In the genomic region with DNA sequence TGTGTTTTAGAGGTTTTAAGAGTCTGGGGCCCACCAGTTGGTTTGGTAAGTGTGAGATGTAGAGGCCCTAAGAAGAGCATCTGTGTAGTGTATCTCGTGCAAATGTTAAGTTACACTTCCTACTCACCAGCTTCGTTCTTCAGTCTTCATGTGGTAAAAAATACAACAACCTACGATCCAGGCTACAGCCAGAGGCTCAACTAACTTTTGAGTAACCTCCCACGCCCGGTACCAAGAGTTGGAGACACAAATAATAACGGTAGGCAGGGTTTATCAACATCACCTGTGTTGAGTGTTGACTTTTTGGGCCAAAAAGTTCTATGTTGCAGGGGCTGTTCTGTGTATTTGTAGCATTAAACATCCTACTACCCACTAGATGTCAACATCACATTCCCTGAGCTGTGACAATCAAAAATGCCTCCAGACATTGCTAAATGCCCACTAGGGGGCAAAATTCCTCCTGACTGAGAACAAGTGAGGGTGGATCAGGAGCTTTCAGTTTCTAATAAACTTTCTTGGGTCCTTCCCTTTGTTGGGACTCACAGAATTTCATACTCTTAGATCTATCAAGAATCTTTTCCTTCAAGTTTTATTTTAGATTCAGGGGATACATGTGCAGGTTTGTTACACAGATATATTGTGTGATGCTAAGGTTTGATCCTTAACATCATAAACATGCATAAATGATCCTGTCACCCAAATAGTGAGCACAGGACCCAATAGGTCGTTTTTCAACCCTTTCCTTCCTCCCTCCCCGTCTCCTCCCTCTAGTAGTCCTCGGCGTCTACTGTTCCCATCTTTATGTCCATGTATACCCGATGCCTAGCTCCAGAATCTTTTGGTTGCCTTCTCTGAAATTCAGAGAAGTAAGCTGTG, we compare ENCODE assay signal across 1 cellular context.
TF ChIP-seq lines count a peak whose summit lies in the region.

No MANE protein-coding gene starts in this region.

TF ChIP-seq in GM12878, 131 proteins besides CTCF, POLR2A, EP300 and RAD21 (continued from another document):
- TF ChIP-seq, protein P1, sequence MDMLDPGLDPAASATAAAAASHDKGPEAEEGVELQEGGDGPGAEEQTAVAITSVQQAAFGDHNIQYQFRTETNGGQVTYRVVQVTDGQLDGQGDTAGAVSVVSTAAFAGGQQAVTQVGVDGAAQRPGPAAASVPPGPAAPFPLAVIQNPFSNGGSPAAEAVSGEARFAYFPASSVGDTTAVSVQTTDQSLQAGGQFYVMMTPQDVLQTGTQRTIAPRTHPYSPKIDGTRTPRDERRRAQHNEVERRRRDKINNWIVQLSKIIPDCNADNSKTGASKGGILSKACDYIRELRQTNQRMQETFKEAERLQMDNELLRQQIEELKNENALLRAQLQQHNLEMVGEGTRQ (IDR thresholded peaks at IDR 0.05; ENCODE audit: borderline replicate concordance, low read depth, low read length): no peak
- TF ChIP-seq NFXL1 (IDR thresholded peaks at IDR 0.05; ENCODE audit: borderline replicate concordance) (no peak), TCF12 (IDR thresholded peaks at IDR 0.05; ENCODE audit: low read depth, low read length) (no peak), TCF7 (IDR thresholded peaks at IDR 0.05; ENCODE audit: borderline replicate concordance) (no peak), ZNF274 (IDR thresholded peaks at IDR 0.05; ENCODE audit: insufficient read depth, insufficient read length) (no peak), CEBPB (IDR thresholded peaks at IDR 0.05; ENCODE audit: borderline replicate concordance in 1 of 2, low read depth in 2 of 2, low read length in 2 of 2) (no peak), JUND (IDR thresholded peaks at IDR 0.05; ENCODE audit: low read depth, low read length) (no peak), SPI1 (IDR thresholded peaks at IDR 0.05; ENCODE audit: borderline replicate concordance, insufficient read depth, low read depth, low read length) (no peak), BMI1 (IDR thresholded peaks at IDR 0.05; ENCODE audit: borderline replicate concordance) (0 out of 2 replicates have a peak, but pooled peaks have one; percentile 17), NRF1 (conservative IDR thresholded peaks at IDR 0.05; ENCODE audit: low read depth, low read length) (no peak), SMAD5 (IDR thresholded peaks at IDR 0.05; ENCODE audit: low read depth) (no peak), WRNIP1 (IDR thresholded peaks at IDR 0.05; ENCODE audit: borderline replicate concordance, low read depth, low read length) (no peak), SUZ12 (IDR thresholded peaks at IDR 0.05; ENCODE audit: unreplicated experiment) (no peak), SMC3 (IDR thresholded peaks at IDR 0.05; ENCODE audit: borderline replicate concordance, low read length) (peak; percentile 74)
- TF ChIP-seq, protein P2, sequence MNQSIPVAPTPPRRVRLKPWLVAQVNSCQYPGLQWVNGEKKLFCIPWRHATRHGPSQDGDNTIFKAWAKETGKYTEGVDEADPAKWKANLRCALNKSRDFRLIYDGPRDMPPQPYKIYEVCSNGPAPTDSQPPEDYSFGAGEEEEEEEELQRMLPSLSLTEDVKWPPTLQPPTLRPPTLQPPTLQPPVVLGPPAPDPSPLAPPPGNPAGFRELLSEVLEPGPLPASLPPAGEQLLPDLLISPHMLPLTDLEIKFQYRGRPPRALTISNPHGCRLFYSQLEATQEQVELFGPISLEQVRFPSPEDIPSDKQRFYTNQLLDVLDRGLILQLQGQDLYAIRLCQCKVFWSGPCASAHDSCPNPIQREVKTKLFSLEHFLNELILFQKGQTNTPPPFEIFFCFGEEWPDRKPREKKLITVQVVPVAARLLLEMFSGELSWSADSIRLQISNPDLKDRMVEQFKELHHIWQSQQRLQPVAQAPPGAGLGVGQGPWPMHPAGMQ (IDR thresholded peaks at IDR 0.05; ENCODE audit: borderline replicate concordance): no peak
- TF ChIP-seq, protein P3, sequence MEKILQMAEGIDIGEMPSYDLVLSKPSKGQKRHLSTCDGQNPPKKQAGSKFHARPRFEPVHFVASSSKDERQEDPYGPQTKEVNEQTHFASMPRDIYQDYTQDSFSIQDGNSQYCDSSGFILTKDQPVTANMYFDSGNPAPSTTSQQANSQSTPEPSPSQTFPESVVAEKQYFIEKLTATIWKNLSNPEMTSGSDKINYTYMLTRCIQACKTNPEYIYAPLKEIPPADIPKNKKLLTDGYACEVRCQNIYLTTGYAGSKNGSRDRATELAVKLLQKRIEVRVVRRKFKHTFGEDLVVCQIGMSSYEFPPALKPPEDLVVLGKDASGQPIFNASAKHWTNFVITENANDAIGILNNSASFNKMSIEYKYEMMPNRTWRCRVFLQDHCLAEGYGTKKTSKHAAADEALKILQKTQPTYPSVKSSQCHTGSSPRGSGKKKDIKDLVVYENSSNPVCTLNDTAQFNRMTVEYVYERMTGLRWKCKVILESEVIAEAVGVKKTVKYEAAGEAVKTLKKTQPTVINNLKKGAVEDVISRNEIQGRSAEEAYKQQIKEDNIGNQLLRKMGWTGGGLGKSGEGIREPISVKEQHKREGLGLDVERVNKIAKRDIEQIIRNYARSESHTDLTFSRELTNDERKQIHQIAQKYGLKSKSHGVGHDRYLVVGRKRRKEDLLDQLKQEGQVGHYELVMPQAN (conservative IDR thresholded peaks at IDR 0.05): no peak
- TF ChIP-seq, protein P4, sequence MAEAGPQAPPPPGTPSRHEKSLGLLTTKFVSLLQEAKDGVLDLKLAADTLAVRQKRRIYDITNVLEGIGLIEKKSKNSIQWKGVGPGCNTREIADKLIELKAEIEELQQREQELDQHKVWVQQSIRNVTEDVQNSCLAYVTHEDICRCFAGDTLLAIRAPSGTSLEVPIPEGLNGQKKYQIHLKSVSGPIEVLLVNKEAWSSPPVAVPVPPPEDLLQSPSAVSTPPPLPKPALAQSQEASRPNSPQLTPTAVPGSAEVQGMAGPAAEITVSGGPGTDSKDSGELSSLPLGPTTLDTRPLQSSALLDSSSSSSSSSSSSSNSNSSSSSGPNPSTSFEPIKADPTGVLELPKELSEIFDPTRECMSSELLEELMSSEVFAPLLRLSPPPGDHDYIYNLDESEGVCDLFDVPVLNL (IDR thresholded peaks at IDR 0.05; ENCODE audit: low read depth, low read length): no peak
- TF ChIP-seq, protein P5, sequence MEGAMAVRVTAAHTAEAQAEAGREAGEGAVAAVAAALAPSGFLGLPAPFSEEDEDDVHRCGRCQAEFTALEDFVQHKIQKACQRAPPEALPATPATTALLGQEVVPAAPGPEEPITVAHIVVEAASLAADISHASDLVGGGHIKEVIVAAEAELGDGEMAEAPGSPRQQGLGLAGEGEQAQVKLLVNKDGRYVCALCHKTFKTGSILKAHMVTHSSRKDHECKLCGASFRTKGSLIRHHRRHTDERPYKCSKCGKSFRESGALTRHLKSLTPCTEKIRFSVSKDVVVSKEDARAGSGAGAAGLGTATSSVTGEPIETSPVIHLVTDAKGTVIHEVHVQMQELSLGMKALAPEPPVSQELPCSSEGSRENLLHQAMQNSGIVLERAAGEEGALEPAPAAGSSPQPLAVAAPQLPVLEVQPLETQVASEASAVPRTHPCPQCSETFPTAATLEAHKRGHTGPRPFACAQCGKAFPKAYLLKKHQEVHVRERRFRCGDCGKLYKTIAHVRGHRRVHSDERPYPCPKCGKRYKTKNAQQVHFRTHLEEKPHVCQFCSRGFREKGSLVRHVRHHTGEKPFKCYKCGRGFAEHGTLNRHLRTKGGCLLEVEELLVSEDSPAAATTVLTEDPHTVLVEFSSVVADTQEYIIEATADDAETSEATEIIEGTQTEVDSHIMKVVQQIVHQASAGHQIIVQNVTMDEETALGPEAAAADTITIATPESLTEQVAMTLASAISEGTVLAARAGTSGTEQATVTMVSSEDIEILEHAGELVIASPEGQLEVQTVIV (IDR thresholded peaks at IDR 0.05; ENCODE audit: borderline replicate concordance, partially characterized antibody): no peak
- TF ChIP-seq, protein P6, sequence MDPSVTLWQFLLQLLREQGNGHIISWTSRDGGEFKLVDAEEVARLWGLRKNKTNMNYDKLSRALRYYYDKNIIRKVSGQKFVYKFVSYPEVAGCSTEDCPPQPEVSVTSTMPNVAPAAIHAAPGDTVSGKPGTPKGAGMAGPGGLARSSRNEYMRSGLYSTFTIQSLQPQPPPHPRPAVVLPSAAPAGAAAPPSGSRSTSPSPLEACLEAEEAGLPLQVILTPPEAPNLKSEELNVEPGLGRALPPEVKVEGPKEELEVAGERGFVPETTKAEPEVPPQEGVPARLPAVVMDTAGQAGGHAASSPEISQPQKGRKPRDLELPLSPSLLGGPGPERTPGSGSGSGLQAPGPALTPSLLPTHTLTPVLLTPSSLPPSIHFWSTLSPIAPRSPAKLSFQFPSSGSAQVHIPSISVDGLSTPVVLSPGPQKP (IDR thresholded peaks at IDR 0.05; ENCODE audit: low read depth, low read length): no peak
